Comparison of ENCODE assay signal across 8 cellular contexts in genomic region chr13:23794267-23795161, GRCh38.
DNase-seq lines count a peak whose midpoint lies in the region; ATAC-seq and TF ChIP-seq lines count a peak whose summit lies in the region.

No MANE protein-coding gene starts in this region.

- peak; percentile 32 for DNase-seq in AG09309 (ENCODE audit: low read depth)
- peak; percentile 76 for DNase-seq in fibroblast of gingiva (ENCODE audit: low read depth)
- no peak for DNase-seq in DMS79 (lab: John Stamatoyannopoulos, UW)
- no peak for DNase-seq in UCSD-AML1 (lab: John Stamatoyannopoulos, UW; ENCODE audit: unreplicated experiment)
- DNase-seq in 8988T: no peak
- DNase-seq in central memory CD4-positive, alpha-beta T cell: no peak

- TF ChIP-seq CTCF in AG09309 (IDR thresholded peaks at IDR 0.05; ENCODE audit: control insufficient read depth, insufficient read depth, low read depth, low read length, missing control alignments): no peak

- ATAC-seq in GM19025 (IDR thresholded peaks at IDR 0.05; ENCODE audit: low read depth, unreplicated experiment) (peak; percentile 53), HG03521 (IDR thresholded peaks at IDR 0.05; ENCODE audit: unreplicated experiment) (peak; percentile 42)

- no peak overlapping the region for H3K4me3 ChIP-seq in AG09309 (ENCODE audit: control insufficient read depth, low read depth, low read length)

Comparison
In these comparisons a context has a peak if more than half of its experiments do, and no peak if none do; other contexts are left out.
1. DNase-seq: peak in AG09309 (single experiment) and fibroblast of gingiva (single experiment); none in DMS79 (single experiment), UCSD-AML1 (single experiment), 8988T (single experiment) and central memory CD4-positive, alpha-beta T cell (single experiment).